In the genomic region with DNA sequence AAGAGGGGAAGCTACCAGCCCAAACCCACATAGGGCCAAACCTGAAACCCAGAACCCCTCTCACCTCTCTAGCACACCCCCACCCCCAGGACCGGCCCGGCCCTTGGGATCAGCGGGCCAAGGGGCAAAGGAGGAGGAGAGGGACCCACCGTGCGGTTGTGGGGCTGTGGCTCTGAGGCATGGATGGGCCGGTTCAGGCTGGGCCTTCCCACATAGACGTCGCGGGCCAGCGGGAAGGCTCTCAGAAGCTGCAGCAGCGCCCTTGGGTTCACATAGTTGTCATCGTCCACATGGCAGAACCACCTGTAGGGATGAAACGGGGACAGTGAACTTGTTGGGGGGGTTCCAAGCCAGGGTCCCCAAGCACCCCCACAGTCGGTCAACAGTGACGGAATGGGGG, we compare ENCODE assay signal across 30 cellular contexts. TPM values are rescaled to one million over a fixed set of nuclear protein-coding genes. Genes with fewer than 3 reads are reported as not detected.
"Had no signal": no experiment of that assay in that cellular context is flagged by ENCODE, and none has a peak within 500 bp of the region (broad histone marks: within the 10 kb centered on the region; RNA-seq: fewer than 3 reads in every experiment).

No MANE protein-coding gene starts in this region.

- H3K9me3 Mint-ChIP-seq: immature natural killer cell; naive thymus-derived CD8-positive, alpha-beta T cell; nephron progenitor cell; stimulated activated naive B cell treated with anti-CD40 and anti-IgM and Interleukin-4, amounts not matched to agents 10 μg/mL and 1 μg/mL and 100 μg/mL, for 72 hours; stimulated activated naive CD8-positive, alpha-beta T cell treated with anti-CD3 and anti-CD28 coated beads, Interleukin-15, amount 100 ng/mL, for 72 hours had no signal

- DNase-seq: dermis blood vessel endothelial cell; effector memory CD4-positive, alpha-beta T cell; erythroblast; esophagus squamous epithelium; foreskin melanocyte; glutamatergic neuron; heart right ventricle; hippocampal formation; immature natural killer cell; islet precursor cell; kidney glomerular epithelial cell; left ventricle myocardium superior; lower lobe of right lung; naive thymus-derived CD8-positive, alpha-beta T cell; nephron progenitor cell; occipital lobe; ovary; posterior cingulate gyrus; psoas muscle; right cardiac atrium; spleen; stimulated activated naive B cell treated with anti-CD40 and anti-IgM and Interleukin-4, amounts not matched to agents 10 μg/mL and 1 μg/mL and 100 μg/mL, for 72 hours; stimulated activated naive CD8-positive, alpha-beta T cell treated with anti-CD3 and anti-CD28 coated beads, Interleukin-15, amount 100 ng/mL, for 72 hours; transverse colon; upper lobe of right lung; uterus had no signal

- H3K27ac Mint-ChIP-seq: nephron progenitor cell; stimulated activated naive B cell treated with anti-CD40 and anti-IgM and Interleukin-4, amounts not matched to agents 10 μg/mL and 1 μg/mL and 100 μg/mL, for 72 hours had no signal

- H3K27me3 ChIP-seq: ovary, spleen, transverse colon, upper lobe of right lung, uterus had no signal

- H3K4me3 ChIP-seq: coronary artery, esophagus squamous epithelium, heart right ventricle, lower lobe of right lung, ovary, psoas muscle, skin epidermis, spleen, suprapubic skin, transverse colon, upper lobe of right lung, uterus had no signal

- H3K4me3 Mint-ChIP-seq: immature natural killer cell; naive thymus-derived CD8-positive, alpha-beta T cell; nephron progenitor cell; stimulated activated naive B cell treated with anti-CD40 and anti-IgM and Interleukin-4, amounts not matched to agents 10 μg/mL and 1 μg/mL and 100 μg/mL, for 72 hours; stimulated activated naive CD8-positive, alpha-beta T cell treated with anti-CD3 and anti-CD28 coated beads, Interleukin-15, amount 100 ng/mL, for 72 hours had no signal

- H3K27me3 Mint-ChIP-seq: stimulated activated naive B cell treated with anti-CD40 and anti-IgM and Interleukin-4, amounts not matched to agents 10 μg/mL and 1 μg/mL and 100 μg/mL, for 72 hours; stimulated activated naive CD8-positive, alpha-beta T cell treated with anti-CD3 and anti-CD28 coated beads, Interleukin-15, amount 100 ng/mL, for 72 hours had no signal

- H3K4me1 ChIP-seq: psoas muscle, uterus had no signal

- ATAC-seq: heart right ventricle; left ventricle myocardium superior; lower lobe of right lung; naive thymus-derived CD8-positive, alpha-beta T cell; psoas muscle; right cardiac atrium; stimulated activated naive B cell treated with anti-CD40 and anti-IgM and Interleukin-4, amounts not matched to agents 10 μg/mL and 1 μg/mL and 100 μg/mL, for 72 hours; stimulated activated naive CD8-positive, alpha-beta T cell treated with anti-CD3 and anti-CD28 coated beads, Interleukin-15, amount 100 ng/mL, for 72 hours; upper lobe of right lung had no signal

- H3K9me3 ChIP-seq: esophagus squamous epithelium, heart right ventricle, lower lobe of right lung, ovary, psoas muscle, spleen, suprapubic skin, transverse colon, upper lobe of right lung, uterus had no signal

- H3K27ac ChIP-seq: coronary artery, esophagus squamous epithelium, heart right ventricle, lower lobe of right lung, ovary, psoas muscle, skin epidermis, spleen, suprapubic skin, transverse colon, upper lobe of right lung, uterus had no signal

- H3K36me3 ChIP-seq: ovary, transverse colon, uterus had no signal

RNA-seq across cellular contexts. Expression of a gene that starts 51.9 kb away (rescaled TPM):
- total RNA-seq: esophagus squamous epithelium, mesenteric fat pad, psoas muscle had no signal
- polyA plus RNA-seq: naive thymus-derived CD8-positive, alpha-beta T cell had no signal
